In genomic region chr1:58904299-58905125, GRCh38 we compare ENCODE assay signal across 8 cellular contexts.
DNase-seq lines count a peak whose midpoint lies in the region; ATAC-seq and TF ChIP-seq lines count a peak whose summit lies in the region.

No MANE protein-coding gene starts in this region.

- H3K36me3 Mint-ChIP-seq in mesothelial cell of epicardium: no peaks in the 10 kb centered on the region

- H3K4me3 ChIP-seq in heart right ventricle (peak overlapping the region in 9 of 10 donors; percentile 35 to 67 (median 58)), mammary epithelial cell (replicated peaks in 1 of 3; ENCODE audit: insufficient read depth in 1 of 3, low read depth in 2 of 3, low read length in 3 of 3) (peak overlapping the region in 2 of 3 experiments; percentile 48 to 52), vagina (peak overlapping the region; percentile 43 to 63)

- peak overlapping the region; percentile 97 for H3K4me2 ChIP-seq in mammary epithelial cell (ENCODE audit: insufficient read depth, low read depth, low read length)

- H3K27me3 ChIP-seq in heart right ventricle: no peaks in the 10 kb centered on the region
- no peaks in the 10 kb centered on the region for H3K27me3 ChIP-seq in mammary epithelial cell (ENCODE audit: insufficient read depth, low read length)
- no peaks in the 10 kb centered on the region for H3K27me3 ChIP-seq in vagina

- H3K79me2 ChIP-seq in mammary epithelial cell (ENCODE audit: insufficient read depth, low read length): no peaks in the 10 kb centered on the region

- peak overlapping the region; percentile 83 for H3K9ac ChIP-seq in mammary epithelial cell (ENCODE audit: insufficient read depth, low read length)

- H3K9me3 Mint-ChIP-seq in mesothelial cell of epicardium: no peaks in the 10 kb centered on the region

- CTCF ChIA-PET in mammary epithelial cell (lab: Charles Lee; ENCODE audit: low non-redundant PET): no interaction called here

- ATAC-seq in heart right ventricle (no peak), HG02571 (IDR thresholded peaks at IDR 0.05; ENCODE audit: unreplicated experiment) (no peak), HG02642 (IDR thresholded peaks at IDR 0.05; ENCODE audit: poor library complexity, unreplicated experiment) (no peak), GM19452 (IDR thresholded peaks at IDR 0.05; ENCODE audit: unreplicated experiment) (no peak)

- in situ Hi-C loops in mammary epithelial cell (cut with MboI; ENCODE audit: low sequenced_read_pairs in 2 of 2): loop anchor here in 1 of 2 donors (10.0 kb wide), 1 partner anchor 120 kb away; the partner anchor contains the start of gene JUN

- no peak for DNase-seq in heart right ventricle
- DNase-seq in cardiac septum (ENCODE audit: low spot score): no peak
- DNase-seq in mammary epithelial cell: no peak
- DNase-seq in mesothelial cell of epicardium (ENCODE audit: low spot score in 2 of 2, unreplicated experiment in 2 of 2): no peak
- DNase-seq in vagina (ENCODE audit: extremely low spot score in 2 of 2): no peak

- H3K27ac Mint-ChIP-seq in mesothelial cell of epicardium: peak overlapping the region; percentile 90

- H2AFZ ChIP-seq in mammary epithelial cell (ENCODE audit: low read depth, low read length): peak overlapping the region; percentile 88

- 59 to 63% methylated on average over 8 of the region's 8 CpGs for WGBS in heart right ventricle, 2 donors
- WGBS in mammary epithelial cell (ENCODE audit: low coverage, missing lambda C conversion rate): 81% methylated on average over 7 of the region's 8 CpGs

- dilution Hi-C loops in mammary epithelial cell (cut with HindIII; ENCODE audit: low sequenced_read_pairs): no loop called here

- H3K4me1 ChIP-seq in heart right ventricle: peaks cover 0 to 43% (median 19%) of the 10 kb centered on the region in 9 donors
- peaks cover 39% of the 10 kb centered on the region for H3K4me1 ChIP-seq in mammary epithelial cell (ENCODE audit: insufficient read depth, low read length)
- peaks cover 3% of the 10 kb centered on the region for H3K4me1 ChIP-seq in vagina

- no TSS peak for BruUV-seq in mammary epithelial cell (replicated peaks; lab: Mats Ljungman, UMichigan)

- intact Hi-C loops in heart right ventricle (cut with DNase I): loop anchor here in 9 of 10 donors (5.0 to 10.0 kb wide), 13 partner anchors 90 to 850 kb away; partner anchors contain the start of genes FGGY (in 5 of the 9) and JUN (in 1 of the 9)
- intact Hi-C loops in cardiac septum (cut with DNase I): loop anchor here (5.0 kb wide), 3 partner anchors 87 to 393 kb away; partner anchors contain the start of gene FGGY
- intact Hi-C loops in mammary epithelial cell (cut with micrococcal nuclease): loop anchor here (10.0 kb wide), 2 partner anchors 90 to 240 kb away; no protein-coding TSS in a partner anchor
- intact Hi-C loops in vagina (cut with DNase I): loop anchor here (5.0 kb wide), 1 partner anchor 122 kb away; the partner anchor contains the start of gene JUN

- H3K27me3 Mint-ChIP-seq in mesothelial cell of epicardium (ENCODE audit: low read depth): no peaks in the 10 kb centered on the region

- peaks cover 42% of the 10 kb centered on the region for H3K4me1 Mint-ChIP-seq in mesothelial cell of epicardium

- TF ChIP-seq CTCF in heart right ventricle (IDR thresholded peaks at IDR 0.05) (no peak), mammary epithelial cell (conservative IDR thresholded peaks at IDR 0.05 in 1 of 2, IDR thresholded peaks at IDR 0.05 in 1 of 2; ENCODE audit: extremely low read depth in 1 of 2, insufficient read depth in 1 of 2, low read depth in 1 of 2, low read length in 2 of 2) (no peak), mesothelial cell of epicardium (IDR thresholded peaks at IDR 0.05; ENCODE audit: unreplicated experiment) (no peak), vagina (IDR thresholded peaks at IDR 0.05) (no peak)

- H3K9me3 ChIP-seq in heart right ventricle (no peaks in the 10 kb centered on the region), mammary epithelial cell (replicated peaks; ENCODE audit: insufficient read depth, low read length) (no peaks in the 10 kb centered on the region), vagina (no peaks in the 10 kb centered on the region)

- no peaks in the 10 kb centered on the region for H4K20me1 ChIP-seq in mammary epithelial cell (ENCODE audit: insufficient read depth, low read length)

- H3K36me3 ChIP-seq in heart right ventricle (no peaks in the 10 kb centered on the region), mammary epithelial cell (ENCODE audit: insufficient read depth, low read length) (no peaks in the 10 kb centered on the region), vagina (no peaks in the 10 kb centered on the region)

- peak overlapping the region; percentile 65 for H3K4me3 Mint-ChIP-seq in mesothelial cell of epicardium

- no peak for TF ChIP-seq POLR2A in vagina (IDR thresholded peaks at IDR 0.05)

- H3K27ac ChIP-seq in heart right ventricle: peak overlapping the region; percentile 90 to 99 (median 96)
- H3K27ac ChIP-seq in mammary epithelial cell (ENCODE audit: insufficient read depth, low read depth, low read length): peak overlapping the region; percentile 72
- peak overlapping the region; percentile 93 for H3K27ac ChIP-seq in vagina
